In genomic region chr7:33339074-33339805, GRCh38 we compare ENCODE assay signal across 27 cellular contexts.
DNase-seq lines count a peak whose midpoint lies in the region; ATAC-seq and TF ChIP-seq lines count a peak whose summit lies in the region.
"Had no signal": no experiment of that assay in that cellular context is flagged by ENCODE, and none has a peak within 500 bp of the region (broad histone marks: within the 10 kb centered on the region; RNA-seq: fewer than 3 reads in every experiment).

No MANE protein-coding gene starts in this region.

- H3K27ac ChIP-seq in ACC112 (ENCODE audit: low read depth, low read length), result no peak overlapping the region
- no peak overlapping the region for H3K27ac ChIP-seq in SJCRH30
- H3K27ac ChIP-seq: adrenal gland, BLaER1, parathyroid adenoma, right atrium auricular region, SJSA1, thoracic aorta had no signal

- H3K4me3 ChIP-seq in ACC112 (ENCODE audit: low read depth, low read length) (no peak overlapping the region), fibroblast of the aortic adventitia (ENCODE audit: low read depth, low read length) (no peak overlapping the region), SJCRH30 (no peak overlapping the region)
- H3K4me3 ChIP-seq: adrenal gland, BLaER1, right atrium auricular region, SJSA1, thoracic aorta had no signal

- no peaks in the 10 kb centered on the region for H3K79me2 ChIP-seq in ACC112 (ENCODE audit: control insufficient read depth, insufficient read depth, low read length, unreplicated experiment)
- H3K79me2 ChIP-seq: parathyroid adenoma had no signal

- no peak for TF ChIP-seq CTCF in fibroblast of the aortic adventitia (IDR thresholded peaks at IDR 0.05; ENCODE audit: insufficient read depth, low read length)

- H3K36me3 ChIP-seq in ACC112 (ENCODE audit: insufficient read depth, low read length) (no peaks in the 10 kb centered on the region), SJCRH30 (no peaks in the 10 kb centered on the region)
- H3K36me3 ChIP-seq: adrenal gland, BLaER1, right atrium auricular region, SJSA1, thoracic aorta had no signal

- H3K9me3 ChIP-seq in SJCRH30 (replicated peaks), result no peaks in the 10 kb centered on the region
- H3K9me3 ChIP-seq: adrenal gland, BLaER1, right atrium auricular region, SJSA1, thoracic aorta had no signal

- H3K27me3 ChIP-seq in ACC112 (ENCODE audit: insufficient read depth, low read length) (no peaks in the 10 kb centered on the region), SJCRH30 (no peaks in the 10 kb centered on the region)
- H3K27me3 ChIP-seq: adrenal gland, BLaER1, right atrium auricular region, SJSA1 had no signal

- DNase-seq in GM03348 (ENCODE audit: low spot score) (peak; percentile 10), RPMI7951 (ENCODE audit: low read depth) (peak; percentile 66), fibroblast of the aortic adventitia (ENCODE audit: low read depth) (peak; percentile 33), SJCRH30 (no peak), midbrain (lab: John Stamatoyannopoulos, UW) (no peak), H4 (ENCODE audit: low spot score) (no peak)
- DNase-seq: ACHN; activated CD4-positive, alpha-beta T cell treated with anti-CD3 and anti-CD28 coated beads for 48 hours; activated naive CD4-positive, alpha-beta T cell treated with anti-CD3 and anti-CD28 coated beads, Interleukin-2, amount 10 ng/mL, durations not matched to agents 7 days and 5 days; adrenal gland; cerebellar nuclear complex; HFFc6; KBM-7; NCI-H1417; NCI-H2029 treated with DMSO at 0.1 percent for 48 hours; NCI-H345; stimulated activated CD4-positive, alpha-beta T cell treated with anti-CD3 and anti-CD28 coated beads, Interleukin-1b, Interleukin-23, amount 100 ng/mL, for 48 hours; stimulated activated naive CD8-positive, alpha-beta T cell treated with anti-CD3 and anti-CD28 coated beads, Interleukin-15, Interleukin-2, amounts not matched to agents 100 U/mL and 50 U/mL, for 24 hours; T1000 had no signal

- H3K4me1 ChIP-seq in ACC112 (ENCODE audit: control insufficient read depth, insufficient read depth, low read length, unreplicated experiment) (peaks cover 9% of the 10 kb centered on the region), SJCRH30 (no peaks in the 10 kb centered on the region)
- H3K4me1 ChIP-seq: adrenal gland, BLaER1, parathyroid adenoma, right atrium auricular region, SJSA1 had no signal

- peak overlapping the region; percentile 59 for H2AFZ ChIP-seq in ACC112 (ENCODE audit: low read length, unreplicated experiment)
- H2AFZ ChIP-seq: parathyroid adenoma had no signal

- ATAC-seq in GM21367 (IDR thresholded peaks at IDR 0.05; ENCODE audit: unreplicated experiment), result no peak
- ATAC-seq: activated T-helper 17 cell treated with anti-CD3 and anti-CD28 coated beads, Interleukin-2, amount 50 U/mL, for 72 hours; stimulated activated naive CD8-positive, alpha-beta T cell treated with anti-CD3 and anti-CD28 coated beads, Interleukin-15, Interleukin-2, amounts not matched to agents 100 U/mL and 50 U/mL, for 24 hours had no signal

Comparison
In these comparisons a context has a peak if more than half of its experiments do, and no peak if none do; other contexts are left out.
1. DNase-seq: peak in GM03348 (single experiment), RPMI7951 (single experiment) and fibroblast of the aortic adventitia (single experiment); none in SJCRH30 (0 of 2), midbrain (single experiment) and H4 (single experiment).